1 cellular context compared by ENCODE assay signal in the genomic region with DNA sequence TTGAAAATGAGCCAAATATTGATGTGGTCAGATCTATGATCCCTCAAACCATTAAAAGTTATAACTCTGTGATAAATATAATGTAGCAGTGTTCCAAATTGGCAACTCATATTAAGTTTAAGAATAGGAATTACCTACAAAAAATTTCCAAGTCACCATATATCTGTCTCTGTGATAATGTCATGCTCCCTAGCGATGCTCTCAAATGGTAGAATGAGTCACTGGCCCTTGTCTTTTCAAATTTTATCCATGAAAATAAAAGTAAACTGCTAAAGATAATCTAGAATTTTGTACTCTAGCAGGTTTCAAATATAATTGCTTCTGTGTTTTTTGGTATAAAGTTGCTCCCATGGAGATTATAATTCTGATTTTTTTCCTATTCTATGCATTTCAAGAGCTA.
TF ChIP-seq lines count a peak whose summit lies in the region.

No MANE protein-coding gene starts in this region.

TF ChIP-seq in SK-N-SH, 30 proteins besides CTCF, POLR2A, EP300 and RAD21 (continued from another document):
- TF ChIP-seq SMC3 (IDR thresholded peaks at IDR 0.05; ENCODE audit: low read depth, low read length) (no peak), NFIC (IDR thresholded peaks at IDR 0.05; ENCODE audit: borderline replicate concordance) (peak; percentile 46; the same call in 1 of the 2 replicates), MEF2A (IDR thresholded peaks at IDR 0.05; ENCODE audit: borderline replicate concordance, low read depth) (0 out of 2 replicates have a peak, but pooled peaks have one; percentile 31), POLR2AphosphoS5 (IDR thresholded peaks at IDR 0.05; ENCODE audit: low read depth, low read length) (no peak)
- TF ChIP-seq, protein P1, sequence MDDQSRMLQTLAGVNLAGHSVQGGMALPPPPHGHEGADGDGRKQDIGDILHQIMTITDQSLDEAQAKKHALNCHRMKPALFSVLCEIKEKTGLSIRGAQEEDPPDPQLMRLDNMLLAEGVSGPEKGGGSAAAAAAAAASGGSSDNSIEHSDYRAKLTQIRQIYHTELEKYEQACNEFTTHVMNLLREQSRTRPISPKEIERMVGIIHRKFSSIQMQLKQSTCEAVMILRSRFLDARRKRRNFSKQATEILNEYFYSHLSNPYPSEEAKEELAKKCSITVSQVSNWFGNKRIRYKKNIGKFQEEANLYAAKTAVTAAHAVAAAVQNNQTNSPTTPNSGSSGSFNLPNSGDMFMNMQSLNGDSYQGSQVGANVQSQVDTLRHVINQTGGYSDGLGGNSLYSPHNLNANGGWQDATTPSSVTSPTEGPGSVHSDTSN (IDR thresholded peaks at IDR 0.05): peak; percentile 70
- TF ChIP-seq, protein P2, sequence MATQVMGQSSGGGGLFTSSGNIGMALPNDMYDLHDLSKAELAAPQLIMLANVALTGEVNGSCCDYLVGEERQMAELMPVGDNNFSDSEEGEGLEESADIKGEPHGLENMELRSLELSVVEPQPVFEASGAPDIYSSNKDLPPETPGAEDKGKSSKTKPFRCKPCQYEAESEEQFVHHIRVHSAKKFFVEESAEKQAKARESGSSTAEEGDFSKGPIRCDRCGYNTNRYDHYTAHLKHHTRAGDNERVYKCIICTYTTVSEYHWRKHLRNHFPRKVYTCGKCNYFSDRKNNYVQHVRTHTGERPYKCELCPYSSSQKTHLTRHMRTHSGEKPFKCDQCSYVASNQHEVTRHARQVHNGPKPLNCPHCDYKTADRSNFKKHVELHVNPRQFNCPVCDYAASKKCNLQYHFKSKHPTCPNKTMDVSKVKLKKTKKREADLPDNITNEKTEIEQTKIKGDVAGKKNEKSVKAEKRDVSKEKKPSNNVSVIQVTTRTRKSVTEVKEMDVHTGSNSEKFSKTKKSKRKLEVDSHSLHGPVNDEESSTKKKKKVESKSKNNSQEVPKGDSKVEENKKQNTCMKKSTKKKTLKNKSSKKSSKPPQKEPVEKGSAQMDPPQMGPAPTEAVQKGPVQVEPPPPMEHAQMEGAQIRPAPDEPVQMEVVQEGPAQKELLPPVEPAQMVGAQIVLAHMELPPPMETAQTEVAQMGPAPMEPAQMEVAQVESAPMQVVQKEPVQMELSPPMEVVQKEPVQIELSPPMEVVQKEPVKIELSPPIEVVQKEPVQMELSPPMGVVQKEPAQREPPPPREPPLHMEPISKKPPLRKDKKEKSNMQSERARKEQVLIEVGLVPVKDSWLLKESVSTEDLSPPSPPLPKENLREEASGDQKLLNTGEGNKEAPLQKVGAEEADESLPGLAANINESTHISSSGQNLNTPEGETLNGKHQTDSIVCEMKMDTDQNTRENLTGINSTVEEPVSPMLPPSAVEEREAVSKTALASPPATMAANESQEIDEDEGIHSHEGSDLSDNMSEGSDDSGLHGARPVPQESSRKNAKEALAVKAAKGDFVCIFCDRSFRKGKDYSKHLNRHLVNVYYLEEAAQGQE (IDR thresholded peaks at IDR 0.05; ENCODE audit: low read depth, low read length): no peak
